Comparison of ENCODE assay signal across 24 cellular contexts in genomic region chr6:108575905-108576494, GRCh38. TPM values are rescaled to one million over a fixed set of nuclear protein-coding genes. Genes with fewer than 3 reads are reported as not detected.
DNase-seq lines count a peak whose midpoint lies in the region; ATAC-seq and TF ChIP-seq lines count a peak whose summit lies in the region.
"Had no signal": no experiment of that assay in that cellular context is flagged by ENCODE, and none has a peak within 500 bp of the region (broad histone marks: within the 10 kb centered on the region; RNA-seq: fewer than 3 reads in every experiment).

No MANE protein-coding gene starts in this region.

- TF ChIP-seq CTCF in CD4-positive, alpha-beta T cell (IDR thresholded peaks at IDR 0.05), result no peak
- TF ChIP-seq CTCF in Loucy (conservative IDR thresholded peaks at IDR 0.05; ENCODE audit: low read length) (no peak), coronary artery (IDR thresholded peaks at IDR 0.05) (no peak), sigmoid colon (IDR thresholded peaks at IDR 0.05) (no peak)

- no peaks in the 10 kb centered on the region for H3K27me3 ChIP-seq in CD4-positive, alpha-beta T cell (ENCODE audit: control insufficient read depth, insufficient read depth, low read length)
- H3K27me3 ChIP-seq in Loucy (ENCODE audit: insufficient read depth, low read length, poor library complexity, severe bottlenecking), result no peaks in the 10 kb centered on the region
- no peaks in the 10 kb centered on the region for H3K27me3 ChIP-seq in sigmoid colon
- H3K27me3 ChIP-seq: BLaER1 treated with 17β-estradiol and CSF1 and Interleukin-3, amounts not matched to agents 10 nM and 100 nM had no signal

- H3K79me2 ChIP-seq in Loucy (ENCODE audit: insufficient read depth, low read length), result peaks cover 82% of the 10 kb centered on the region

- intact Hi-C loops in CD4-positive, alpha-beta T cell (cut with DNase I, micrococcal nuclease), result no loop called here
- intact Hi-C loops in sigmoid colon (cut with DNase I), result no loop called here

- H3K36me3 ChIP-seq in Loucy (ENCODE audit: insufficient read depth, low read length), result peaks cover 35% of the 10 kb centered on the region; the same call in 1 of the 2 replicates
- H3K36me3 ChIP-seq in sigmoid colon, result peaks cover 0 to 18% (median 2%) of the 10 kb centered on the region in 4 donors

- H3F3A ChIP-seq in Loucy (ENCODE audit: low read depth), result 0 out of 2 replicates have a peak, but pooled peaks cover 4% of the 10 kb centered on the region

- 70 to 81% methylated on average over 2 of the region's 2 CpGs for WGBS in sigmoid colon, 2 donors

- no peak overlapping the region for H2AFZ ChIP-seq in Loucy (ENCODE audit: low read length)

- peak overlapping the region; percentile 27 for H3K4me2 ChIP-seq in Loucy (ENCODE audit: low read depth, low read length, poor library complexity, severe bottlenecking)

- POLR2A ChIA-PET in CD4-positive, alpha-beta T cell (lab: Charles Lee), result interaction anchor here (0.5 to 2.4 kb wide), 6 partner anchors 11 to 449 kb away, joined by 3 to 11 read pairs (median 6); no protein-coding TSS in a partner anchor

- no peak for ATAC-seq in CD4-positive, alpha-beta T cell (ENCODE audit: poor library complexity)
- ATAC-seq in GM18519 (IDR thresholded peaks at IDR 0.05; ENCODE audit: low FRiP score, unreplicated experiment), result no peak
- ATAC-seq: activated CD8-positive, alpha-beta T cell treated with anti-CD3 and anti-CD28 coated beads, Interleukin-2, amount 10 ng/mL, durations not matched to agents 7 days and 5 days; GM12878; stimulated activated memory B cell treated with anti-CD40 and anti-IgM and Interleukin-4, amounts not matched to agents 10 μg/mL and 1 μg/mL and 100 μg/mL, for 72 hours had no signal

- H3K27ac Mint-ChIP-seq in CD4-positive, alpha-beta T cell, result no peak overlapping the region
- H3K27ac Mint-ChIP-seq: activated CD8-positive, alpha-beta T cell treated with anti-CD3 and anti-CD28 coated beads, Interleukin-2, amount 10 ng/mL, durations not matched to agents 7 days and 5 days had no signal

- H3K27me3 Mint-ChIP-seq in CD4-positive, alpha-beta T cell, result no peaks in the 10 kb centered on the region
- H3K27me3 Mint-ChIP-seq: stimulated activated memory B cell treated with anti-CD40 and anti-IgM and Interleukin-4, amounts not matched to agents 10 μg/mL and 1 μg/mL and 100 μg/mL, for 72 hours had no signal

- peaks cover 40% of the 10 kb centered on the region for H3K4me1 ChIP-seq in Loucy (ENCODE audit: insufficient read depth, low read length, poor library complexity, severe bottlenecking)
- H3K4me1 ChIP-seq in sigmoid colon, result peaks cover 0 to 93% (median 82%) of the 10 kb centered on the region in 4 donors

- peaks cover 69% of the 10 kb centered on the region for H3K4me1 Mint-ChIP-seq in CD4-positive, alpha-beta T cell (ENCODE audit: low read depth)

- H3K9me3 Mint-ChIP-seq in CD4-positive, alpha-beta T cell, result no peaks in the 10 kb centered on the region
- H3K9me3 Mint-ChIP-seq: brain; stimulated activated memory B cell treated with anti-CD40 and anti-IgM and Interleukin-4, amounts not matched to agents 10 μg/mL and 1 μg/mL and 100 μg/mL, for 72 hours had no signal

- no peaks in the 10 kb centered on the region for H3K9me3 ChIP-seq in CD4-positive, alpha-beta T cell (ENCODE audit: control insufficient read depth, low read length)
- H3K9me3 ChIP-seq in Loucy (ENCODE audit: insufficient read depth, low read depth, low read length) (no peaks in the 10 kb centered on the region), sigmoid colon (no peaks in the 10 kb centered on the region)
- H3K9me3 ChIP-seq: BLaER1 treated with 17β-estradiol and CSF1 and Interleukin-3, amounts not matched to agents 10 nM and 100 nM had no signal

- TF ChIP-seq EP300 in sigmoid colon (IDR thresholded peaks at IDR 0.05), result no peak

- H3K36me3 Mint-ChIP-seq in CD4-positive, alpha-beta T cell (ENCODE audit: low read depth), result peaks cover 18% of the 10 kb centered on the region

- no peak for TF ChIP-seq POLR2A in sigmoid colon (IDR thresholded peaks at IDR 0.05)

- CTCF ChIA-PET in CD4-positive, alpha-beta T cell (lab: Charles Lee), result interaction anchor here (0.6 kb wide), 1 partner anchor 73 kb away, joined by 3 read pairs; no protein-coding TSS in a partner anchor

- no peaks in the 10 kb centered on the region for H3K9me2 ChIP-seq in Loucy (replicated peaks; ENCODE audit: low read depth, low read length)

- H4K20me1 ChIP-seq in Loucy (ENCODE audit: insufficient read depth, low read length, poor library complexity, severe bottlenecking), result peaks cover 26% of the 10 kb centered on the region

- H3K4me3 ChIP-seq in Loucy (ENCODE audit: low read length, poor library complexity, severe bottlenecking), result no peak overlapping the region
- H3K4me3 ChIP-seq in coronary artery, result no peak overlapping the region
- no peak overlapping the region for H3K4me3 ChIP-seq in sigmoid colon
- H3K4me3 ChIP-seq: GM12878 had no signal

- peak overlapping the region; percentile 12 for H3K4me3 Mint-ChIP-seq in CD4-positive, alpha-beta T cell
- H3K4me3 Mint-ChIP-seq: activated CD8-positive, alpha-beta T cell treated with anti-CD3 and anti-CD28 coated beads, Interleukin-2, amount 10 ng/mL, durations not matched to agents 7 days and 5 days; stimulated activated memory B cell treated with anti-CD40 and anti-IgM and Interleukin-4, amounts not matched to agents 10 μg/mL and 1 μg/mL and 100 μg/mL, for 72 hours had no signal

- H3K9ac ChIP-seq in Loucy (ENCODE audit: low read depth, low read length, poor library complexity, severe bottlenecking), result no peak overlapping the region

- no peak overlapping the region for H3K27ac ChIP-seq in CD4-positive, alpha-beta T cell (ENCODE audit: low read depth, low read length)
- H3K27ac ChIP-seq in coronary artery, result peak overlapping the region; percentile 3 to 8
- peak overlapping the region in 3 of 4 donors; percentile 55 to 85 (median 63) for H3K27ac ChIP-seq in sigmoid colon

- DNase-seq in CD4-positive, alpha-beta T cell, result no peak
- DNase-seq in coronary artery (ENCODE audit: low spot score) (no peak), sigmoid colon (no peak), ecto neural progenitor cell (ENCODE audit: low spot score) (no peak), islet precursor cell (no peak), iPS-NIHi7 (ENCODE audit: extremely low spot score) (no peak)
- DNase-seq: activated CD8-positive, alpha-beta T cell treated with anti-CD3 and anti-CD28 coated beads, Interleukin-2, amount 10 ng/mL, durations not matched to agents 7 days and 5 days; activated naive CD4-positive, alpha-beta T cell; effector CD8-positive, alpha-beta T cell; hypothalamus; NCI-H1092 treated with DMSO at 0.1 percent for 48 hours; NCI-H2029 treated with DMSO at 0.1 percent for 48 hours; NCI-H226; NCI-H748 treated with DMSO at 0.1 percent for 48 hours; nucleus accumbens; RPMI8226; stimulated activated CD4-positive, alpha-beta T cell treated with anti-CD3 and anti-CD28 coated beads, Interleukin-4, amount 100 ng/mL, for 1 hour; T1000 had no signal

RNA-seq across cellular contexts. Expression of gene FOXO3, which starts 15.3 kb away (rescaled TPM):
- total RNA-seq in CD4-positive, alpha-beta T cell, result 10 to 100 TPM; 24.3 to 25.3 TPM
- 10 to 100 TPM; 66.4 to 84.7 (median 78.8) TPM for total RNA-seq in sigmoid colon
- 10 to 100 TPM; 13.8 to 22.9 (median 19.7) TPM for polyA plus RNA-seq in sigmoid colon
